Comparison of ENCODE assay signal across 1 cellular context in genomic region chr7:158821173-158822021, GRCh38.
TF ChIP-seq lines count a peak whose summit lies in the region.

No MANE protein-coding gene starts in this region.

TF ChIP-seq in K562, 482 proteins besides CTCF, POLR2A, EP300 and RAD21 (continued from another document and continues in another):
- TF ChIP-seq, protein P1, sequence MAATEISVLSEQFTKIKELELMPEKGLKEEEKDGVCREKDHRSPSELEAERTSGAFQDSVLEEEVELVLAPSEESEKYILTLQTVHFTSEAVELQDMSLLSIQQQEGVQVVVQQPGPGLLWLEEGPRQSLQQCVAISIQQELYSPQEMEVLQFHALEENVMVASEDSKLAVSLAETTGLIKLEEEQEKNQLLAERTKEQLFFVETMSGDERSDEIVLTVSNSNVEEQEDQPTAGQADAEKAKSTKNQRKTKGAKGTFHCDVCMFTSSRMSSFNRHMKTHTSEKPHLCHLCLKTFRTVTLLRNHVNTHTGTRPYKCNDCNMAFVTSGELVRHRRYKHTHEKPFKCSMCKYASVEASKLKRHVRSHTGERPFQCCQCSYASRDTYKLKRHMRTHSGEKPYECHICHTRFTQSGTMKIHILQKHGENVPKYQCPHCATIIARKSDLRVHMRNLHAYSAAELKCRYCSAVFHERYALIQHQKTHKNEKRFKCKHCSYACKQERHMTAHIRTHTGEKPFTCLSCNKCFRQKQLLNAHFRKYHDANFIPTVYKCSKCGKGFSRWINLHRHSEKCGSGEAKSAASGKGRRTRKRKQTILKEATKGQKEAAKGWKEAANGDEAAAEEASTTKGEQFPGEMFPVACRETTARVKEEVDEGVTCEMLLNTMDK (IDR thresholded peaks at IDR 0.05; ENCODE audit: borderline replicate concordance, insufficient read depth, low read depth, low read length, poor library complexity, severe bottlenecking), result no peak
- TF ChIP-seq ASH1L (IDR thresholded peaks at IDR 0.05; ENCODE audit: borderline replicate concordance, low read depth, partially characterized antibody) (peak; percentile 18), ZBTB8A (IDR thresholded peaks at IDR 0.05; ENCODE audit: partially characterized antibody) (no peak), GABPA (tag; conservative IDR thresholded peaks at IDR 0.05; ENCODE audit: low read depth) (no peak), FOS (IDR thresholded peaks at IDR 0.05; ENCODE audit: extremely low read depth, insufficient read length) (no peak), TSC22D4 (tag; IDR thresholded peaks at IDR 0.05) (no peak), KLF13 (tag; IDR thresholded peaks at IDR 0.05; ENCODE audit: borderline replicate concordance, low read depth) (no peak), NFE2 (IDR thresholded peaks at IDR 0.05; ENCODE audit: low read depth) (no peak), FOXK2 (conservative IDR thresholded peaks at IDR 0.05 in 1 of 2, IDR thresholded peaks at IDR 0.05 in 1 of 2; ENCODE audit: low read depth in 2 of 2) (0 out of 4 replicates have a peak, but pooled peaks of 1 of the 2 experiments have one; percentile 26), ID3 (CRISPR knock-in tag; IDR thresholded peaks at IDR 0.05) (no peak), ID3 (tag; IDR thresholded peaks at IDR 0.05) (no peak), FOXK1 (CRISPR knock-in tag; IDR thresholded peaks at IDR 0.05; ENCODE audit: borderline replicate concordance) (0 out of 2 replicates have a peak, but pooled peaks have one; percentile 40), JUN (IDR thresholded peaks at IDR 0.05; ENCODE audit: borderline replicate concordance, low read depth, low read length) (0 out of 2 replicates have a peak, but pooled peaks have one; percentile 34), JUN (CRISPR knock-in tag; IDR thresholded peaks at IDR 0.05; ENCODE audit: borderline replicate concordance) (no peak), SPI1 (IDR thresholded peaks at IDR 0.05; ENCODE audit: borderline replicate concordance, low read depth, low read length) (no peak), PML (IDR thresholded peaks at IDR 0.05; ENCODE audit: low read length) (no peak), ZNF644 (tag; IDR thresholded peaks at IDR 0.05; ENCODE audit: low read depth) (no peak), TCFL5 (CRISPR knock-in tag; conservative IDR thresholded peaks at IDR 0.05) (no peak), SFPQ (IDR thresholded peaks at IDR 0.05; ENCODE audit: low read depth, low read length) (no peak), HMG20B (CRISPR knock-in tag; IDR thresholded peaks at IDR 0.05) (no peak), ZSCAN29 (IDR thresholded peaks at IDR 0.05) (no peak), U2AF2 (optimal IDR thresholded peaks at IDR 0.05; ENCODE audit: low read depth, low read length) (no peak), ZFP1 (CRISPR knock-in tag; IDR thresholded peaks at IDR 0.05) (no peak), NRF1 (conservative IDR thresholded peaks at IDR 0.05 in 1 of 2, IDR thresholded peaks at IDR 0.05 in 1 of 2) (peak in 1 of 2 experiments; percentile 24; a peak in 1 of 4 replicates), PTRF (tag; IDR thresholded peaks at IDR 0.05) (no peak), ZBTB40 (IDR thresholded peaks at IDR 0.05) (peak; percentile 4; the same call in 1 of the 2 replicates), ZBTB40 (CRISPR knock-in tag; IDR thresholded peaks at IDR 0.05) (no peak), DMBX1 (CRISPR knock-in tag; IDR thresholded peaks at IDR 0.05; ENCODE audit: borderline replicate concordance) (no peak), MCM7 (IDR thresholded peaks at IDR 0.05) (no peak), MED1 (CRISPR knock-in tag; IDR thresholded peaks at IDR 0.05; ENCODE audit: borderline replicate concordance) (no peak), PHTF2 (CRISPR knock-in tag; IDR thresholded peaks at IDR 0.05) (no peak), LARP7 (IDR thresholded peaks at IDR 0.05) (no peak), C11orf30 (IDR thresholded peaks at IDR 0.05; ENCODE audit: low read depth) (no peak), ZNF212 (CRISPR knock-in tag; IDR thresholded peaks at IDR 0.05) (no peak), ETS2 (tag; IDR thresholded peaks at IDR 0.05; ENCODE audit: borderline replicate concordance, poor library complexity, severe bottlenecking) (no peak), ZNF24 (IDR thresholded peaks at IDR 0.05) (no peak), ZNF263 (CRISPR knock-in tag; IDR thresholded peaks at IDR 0.05; ENCODE audit: borderline replicate concordance) (peak; percentile 57; the same call in 1 of the 2 replicates)
- TF ChIP-seq, protein P2, sequence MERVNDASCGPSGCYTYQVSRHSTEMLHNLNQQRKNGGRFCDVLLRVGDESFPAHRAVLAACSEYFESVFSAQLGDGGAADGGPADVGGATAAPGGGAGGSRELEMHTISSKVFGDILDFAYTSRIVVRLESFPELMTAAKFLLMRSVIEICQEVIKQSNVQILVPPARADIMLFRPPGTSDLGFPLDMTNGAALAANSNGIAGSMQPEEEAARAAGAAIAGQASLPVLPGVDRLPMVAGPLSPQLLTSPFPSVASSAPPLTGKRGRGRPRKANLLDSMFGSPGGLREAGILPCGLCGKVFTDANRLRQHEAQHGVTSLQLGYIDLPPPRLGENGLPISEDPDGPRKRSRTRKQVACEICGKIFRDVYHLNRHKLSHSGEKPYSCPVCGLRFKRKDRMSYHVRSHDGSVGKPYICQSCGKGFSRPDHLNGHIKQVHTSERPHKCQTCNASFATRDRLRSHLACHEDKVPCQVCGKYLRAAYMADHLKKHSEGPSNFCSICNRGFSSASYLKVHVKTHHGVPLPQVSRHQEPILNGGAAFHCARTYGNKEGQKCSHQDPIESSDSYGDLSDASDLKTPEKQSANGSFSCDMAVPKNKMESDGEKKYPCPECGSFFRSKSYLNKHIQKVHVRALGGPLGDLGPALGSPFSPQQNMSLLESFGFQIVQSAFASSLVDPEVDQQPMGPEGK (CRISPR knock-in tag; IDR thresholded peaks at IDR 0.05; ENCODE audit: borderline replicate concordance), result no peak
- TF ChIP-seq, protein P3, sequence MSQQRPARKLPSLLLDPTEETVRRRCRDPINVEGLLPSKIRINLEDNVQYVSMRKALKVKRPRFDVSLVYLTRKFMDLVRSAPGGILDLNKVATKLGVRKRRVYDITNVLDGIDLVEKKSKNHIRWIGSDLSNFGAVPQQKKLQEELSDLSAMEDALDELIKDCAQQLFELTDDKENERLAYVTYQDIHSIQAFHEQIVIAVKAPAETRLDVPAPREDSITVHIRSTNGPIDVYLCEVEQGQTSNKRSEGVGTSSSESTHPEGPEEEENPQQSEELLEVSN (IDR thresholded peaks at IDR 0.05; ENCODE audit: borderline replicate concordance in 1 of 2, extremely low read depth in 1 of 2, insufficient read depth in 1 of 2, insufficient read length in 1 of 2, low read depth in 1 of 2, low read length in 1 of 2, poor library complexity in 1 of 2, severe bottlenecking in 1 of 2), result peak in 1 of 2 experiments; percentile 12
- TF ChIP-seq, protein P4, sequence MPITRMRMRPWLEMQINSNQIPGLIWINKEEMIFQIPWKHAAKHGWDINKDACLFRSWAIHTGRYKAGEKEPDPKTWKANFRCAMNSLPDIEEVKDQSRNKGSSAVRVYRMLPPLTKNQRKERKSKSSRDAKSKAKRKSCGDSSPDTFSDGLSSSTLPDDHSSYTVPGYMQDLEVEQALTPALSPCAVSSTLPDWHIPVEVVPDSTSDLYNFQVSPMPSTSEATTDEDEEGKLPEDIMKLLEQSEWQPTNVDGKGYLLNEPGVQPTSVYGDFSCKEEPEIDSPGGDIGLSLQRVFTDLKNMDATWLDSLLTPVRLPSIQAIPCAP (CRISPR knock-in tag; IDR thresholded peaks at IDR 0.05; ENCODE audit: borderline replicate concordance), result 0 out of 2 replicates have a peak, but pooled peaks have one; percentile 49
- TF ChIP-seq, protein P5, sequence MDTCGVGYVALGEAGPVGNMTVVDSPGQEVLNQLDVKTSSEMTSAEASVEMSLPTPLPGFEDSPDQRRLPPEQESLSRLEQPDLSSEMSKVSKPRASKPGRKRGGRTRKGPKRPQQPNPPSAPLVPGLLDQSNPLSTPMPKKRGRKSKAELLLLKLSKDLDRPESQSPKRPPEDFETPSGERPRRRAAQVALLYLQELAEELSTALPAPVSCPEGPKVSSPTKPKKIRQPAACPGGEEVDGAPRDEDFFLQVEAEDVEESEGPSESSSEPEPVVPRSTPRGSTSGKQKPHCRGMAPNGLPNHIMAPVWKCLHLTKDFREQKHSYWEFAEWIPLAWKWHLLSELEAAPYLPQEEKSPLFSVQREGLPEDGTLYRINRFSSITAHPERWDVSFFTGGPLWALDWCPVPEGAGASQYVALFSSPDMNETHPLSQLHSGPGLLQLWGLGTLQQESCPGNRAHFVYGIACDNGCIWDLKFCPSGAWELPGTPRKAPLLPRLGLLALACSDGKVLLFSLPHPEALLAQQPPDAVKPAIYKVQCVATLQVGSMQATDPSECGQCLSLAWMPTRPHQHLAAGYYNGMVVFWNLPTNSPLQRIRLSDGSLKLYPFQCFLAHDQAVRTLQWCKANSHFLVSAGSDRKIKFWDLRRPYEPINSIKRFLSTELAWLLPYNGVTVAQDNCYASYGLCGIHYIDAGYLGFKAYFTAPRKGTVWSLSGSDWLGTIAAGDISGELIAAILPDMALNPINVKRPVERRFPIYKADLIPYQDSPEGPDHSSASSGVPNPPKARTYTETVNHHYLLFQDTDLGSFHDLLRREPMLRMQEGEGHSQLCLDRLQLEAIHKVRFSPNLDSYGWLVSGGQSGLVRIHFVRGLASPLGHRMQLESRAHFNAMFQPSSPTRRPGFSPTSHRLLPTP (IDR thresholded peaks at IDR 0.05; ENCODE audit: borderline replicate concordance, extremely low read depth, insufficient read length), result no peak
